19 cellular contexts compared by ENCODE assay signal in genomic region chr16:87561200-87562105, GRCh38. TPM values are rescaled to one million over a fixed set of nuclear protein-coding genes. Genes with fewer than 3 reads are reported as not detected.
DNase-seq lines count a peak whose midpoint lies in the region; ATAC-seq, FAIRE-seq and TF ChIP-seq lines count a peak whose summit lies in the region.
"Had no signal": no experiment of that assay in that cellular context is flagged by ENCODE, and none has a peak within 500 bp of the region (broad histone marks: within the 10 kb centered on the region; RNA-seq: fewer than 3 reads in every experiment).

No MANE protein-coding gene starts in this region.

- H2AFZ ChIP-seq in IMR-90 (replicated peaks; ENCODE audit: low read length, poor library complexity) = no peak overlapping the region
- no peak overlapping the region for H2AFZ ChIP-seq in HepG2 (ENCODE audit: low read length)
- no peak overlapping the region for H2AFZ ChIP-seq in hepatocyte

- H3K36me3 ChIP-seq in IMR-90 (ENCODE audit: control insufficient read depth, insufficient read depth, low read length) (no peaks in the 10 kb centered on the region), bronchial epithelial cell (ENCODE audit: control insufficient read depth, insufficient read depth, low read length) (no peaks in the 10 kb centered on the region), HepG2 (replicated peaks in 1 of 2; ENCODE audit: control insufficient read depth in 1 of 2, insufficient read depth in 2 of 2, low read length in 2 of 2) (no peaks in the 10 kb centered on the region), Caco-2 (ENCODE audit: control insufficient read depth, insufficient read depth, low read length) (no peaks in the 10 kb centered on the region), hepatocyte (replicated peaks; ENCODE audit: insufficient read depth, low read depth) (no peaks in the 10 kb centered on the region)

- H3K4me2 ChIP-seq in IMR-90 (ENCODE audit: low read depth, low read length) (no peak overlapping the region), HepG2 (ENCODE audit: low read depth, low read length) (no peak overlapping the region), hepatocyte (no peak overlapping the region)
- H3K4me2 ChIP-seq: KMS-11, SK-N-SH had no signal

- TF ChIP-seq CTCF in IMR-90 (conservative IDR thresholded peaks at IDR 0.05; ENCODE audit: low read depth, low read length) (no peak), bronchial epithelial cell (IDR thresholded peaks at IDR 0.05; ENCODE audit: insufficient read depth, low read length, severe bottlenecking) (no peak), HepG2 (CRISPR knock-in tag; IDR thresholded peaks at IDR 0.05) (no peak), Caco-2 (IDR thresholded peaks at IDR 0.05; ENCODE audit: insufficient read depth in 1 of 2, low read depth in 1 of 2, low read length in 1 of 2, severe bottlenecking in 1 of 2, unreplicated experiment in 1 of 2) (no peak), hepatocyte (IDR thresholded peaks at IDR 0.05; ENCODE audit: poor library complexity) (no peak)

- H3K79me2 ChIP-seq in HepG2 (ENCODE audit: insufficient read depth, low read length) (no peaks in the 10 kb centered on the region), hepatocyte (no peaks in the 10 kb centered on the region)

- FAIRE-seq in bronchial epithelial cell (lab: Jason Lieb, UNC) (peak; percentile 47), HepG2 (lab: Jason Lieb, UNC) (no peak)
- FAIRE-seq: GM18507, H54 had no signal

- H2BK120ac ChIP-seq in IMR-90 (ENCODE audit: low read depth, low read length) = no peak overlapping the region

- intact Hi-C loops in IMR-90 (cut with micrococcal nuclease) = no loop called here
- intact Hi-C loops in HepG2 (cut with micrococcal nuclease; ENCODE audit: unreplicated experiment) = no loop called here
- intact Hi-C loops in Caco-2 (cut with micrococcal nuclease; ENCODE audit: unreplicated experiment) = loop anchor here (1.0 kb wide), 1 partner anchor 14 kb away; no protein-coding TSS in a partner anchor

- no peak overlapping the region for H3K27ac Mint-ChIP-seq in Caco-2 (ENCODE audit: unreplicated experiment)
- H3K27ac Mint-ChIP-seq: T-helper 1 cell treated with Interleukin-12 subunit alpha and Interleukin-12 subunit beta and Interleukin-4 antibody, amounts not matched to agents 30 μg/mL and 1 μg/mL, for 36 hours had no signal

- peaks cover 11% of the 10 kb centered on the region; the same call in 1 of the 2 replicates for H3K27me3 ChIP-seq in IMR-90 (ENCODE audit: control insufficient read depth, insufficient read depth, low read length)
- H3K27me3 ChIP-seq in bronchial epithelial cell (ENCODE audit: control insufficient read depth, insufficient read depth, low read length) = no peaks in the 10 kb centered on the region
- peaks cover 4 to 20% of the 10 kb centered on the region in 2 experiments; a peak in 4 of 5 replicates for H3K27me3 ChIP-seq in HepG2 (ENCODE audit: control insufficient read depth in 1 of 2, insufficient read depth in 2 of 2, low read length in 2 of 2)
- no peaks in the 10 kb centered on the region for H3K27me3 ChIP-seq in Caco-2 (replicated peaks; ENCODE audit: control insufficient read depth, insufficient read depth, low read length)
- H3K27me3 ChIP-seq in hepatocyte = no peaks in the 10 kb centered on the region

- H3K27ac ChIP-seq in IMR-90 (ENCODE audit: insufficient read depth, low read length) (no peak overlapping the region), HepG2 (ENCODE audit: extremely low read length, insufficient read depth, low read length) (no peak overlapping the region), hepatocyte (no peak overlapping the region)
- H3K27ac ChIP-seq: KMS-11 had no signal

- ATAC-seq in IMR-90 (ENCODE audit: low read depth) = no peak
- 0 out of 3 replicates have a peak, but pooled peaks have one; percentile 5 for ATAC-seq in HepG2
- no peak for ATAC-seq in GM18517 (IDR thresholded peaks at IDR 0.05; ENCODE audit: unreplicated experiment)

- H3K9ac ChIP-seq in IMR-90 (ENCODE audit: low read depth, low read length) (no peak overlapping the region), HepG2 (ENCODE audit: insufficient read depth, low read depth, low read length) (no peak overlapping the region)
- H3K9ac ChIP-seq: KMS-11, SK-N-SH had no signal

- H4K91ac ChIP-seq in IMR-90 (ENCODE audit: insufficient read depth, low read depth, low read length) = no peak overlapping the region

- no peak overlapping the region for H2AK5ac ChIP-seq in IMR-90 (ENCODE audit: low read depth, low read length)

- peaks cover 6% of the 10 kb centered on the region for H3K36me3 Mint-ChIP-seq in Caco-2 (ENCODE audit: insufficient read depth, unreplicated experiment)

- TF ChIP-seq RAD21 in IMR-90 (IDR thresholded peaks at IDR 0.05; ENCODE audit: low read length) = no peak
- no peak for TF ChIP-seq RAD21 in HepG2 (CRISPR knock-in tag; IDR thresholded peaks at IDR 0.05)

- TF ChIP-seq EP300 in HepG2 (IDR thresholded peaks at IDR 0.05; ENCODE audit: low read depth in 2 of 2, low read length in 2 of 2) (no peak), HepG2 (CRISPR knock-in tag; IDR thresholded peaks at IDR 0.05; ENCODE audit: borderline replicate concordance) (no peak)

- no peaks in the 10 kb centered on the region for H3K9me2 ChIP-seq in hepatocyte (replicated peaks; ENCODE audit: insufficient read depth)
- H3K9me2 ChIP-seq: SK-N-SH had no signal

- H3K4me3 Mint-ChIP-seq in Caco-2 (ENCODE audit: unreplicated experiment) = no peak overlapping the region
- H3K4me3 Mint-ChIP-seq: T-helper 1 cell treated with Interleukin-12 subunit alpha and Interleukin-12 subunit beta and Interleukin-4 antibody, amounts not matched to agents 30 μg/mL and 1 μg/mL, for 36 hours had no signal

- no peaks in the 10 kb centered on the region for H4K20me1 ChIP-seq in IMR-90 (ENCODE audit: insufficient read depth, low read length)
- no peaks in the 10 kb centered on the region for H4K20me1 ChIP-seq in HepG2 (ENCODE audit: insufficient read depth, low read length)
- H4K20me1 ChIP-seq in hepatocyte (ENCODE audit: insufficient read depth, poor library complexity, severe bottlenecking) = no peaks in the 10 kb centered on the region

- H3K9me3 ChIP-seq in IMR-90 (ENCODE audit: control insufficient read depth, insufficient read depth, low read length) (no peaks in the 10 kb centered on the region), HepG2 (ENCODE audit: low read length) (no peaks in the 10 kb centered on the region), Caco-2 (no peaks in the 10 kb centered on the region), hepatocyte (ENCODE audit: low read depth) (no peaks in the 10 kb centered on the region)
- H3K9me3 ChIP-seq: SK-N-SH had no signal

- dilution Hi-C loops in IMR-90 (cut with HindIII; ENCODE audit: low sequenced_read_pairs, unreplicated experiment) = no loop called here

- H2BK5ac ChIP-seq in IMR-90 (ENCODE audit: low read depth, low read length, poor library complexity, severe bottlenecking) = no peak overlapping the region

- H3K56ac ChIP-seq in IMR-90 (ENCODE audit: extremely low read depth, insufficient read depth, low read length) = no peak overlapping the region

- DNase-seq in G401 (ENCODE audit: low spot score) (peak; percentile 88), IMR-90 (no peak), bronchial epithelial cell (ENCODE audit: low read depth) (no peak), HepG2 (ENCODE audit: low spot score) (no peak), HPDE6-E6E7 (ENCODE audit: extremely low spot score) (no peak), Caco-2 (no peak), hepatocyte (ENCODE audit: low spot score) (no peak)
- DNase-seq: NCI-H1048, NCI-H1417 treated with DMSO at 0.1 percent for 48 hours, NCI-H187, NCI-H510A treated with DMSO at 0.1 percent for 48 hours had no signal

- no peak overlapping the region for H4K8ac ChIP-seq in IMR-90 (ENCODE audit: low read depth in 2 of 2, low read length in 2 of 2)

- H3K27me3 Mint-ChIP-seq in Caco-2 (ENCODE audit: insufficient read depth, unreplicated experiment) = no peaks in the 10 kb centered on the region

- H3K14ac ChIP-seq in IMR-90 (replicated peaks; ENCODE audit: low read depth, low read length) = no peak overlapping the region

- no peaks in the 10 kb centered on the region for H3K9me1 ChIP-seq in IMR-90 (ENCODE audit: insufficient read depth, low read length)

- H3K4me1 Mint-ChIP-seq in Caco-2 (ENCODE audit: low read depth, unreplicated experiment) = no peaks in the 10 kb centered on the region

- H3K4ac ChIP-seq in IMR-90 (ENCODE audit: low read depth, low read length) = no peak overlapping the region

- H3K4me1 ChIP-seq in IMR-90 (ENCODE audit: control insufficient read depth, insufficient read depth, low read length) = peaks cover 7% of the 10 kb centered on the region; the same call in 1 of the 2 replicates
- peaks cover 8% of the 10 kb centered on the region; the same call in 1 of the 2 replicates for H3K4me1 ChIP-seq in HepG2 (ENCODE audit: insufficient read depth, low read length)
- H3K4me1 ChIP-seq in Caco-2 = no peaks in the 10 kb centered on the region
- H3K4me1 ChIP-seq in hepatocyte (ENCODE audit: insufficient read depth) = peaks cover 8% of the 10 kb centered on the region

- POLR2A ChIA-PET in IMR-90 (lab: Charles Lee; ENCODE audit: unreplicated experiment) = no interaction called here
- POLR2A ChIA-PET in HepG2 (lab: Yijun Ruan, JAX) = interaction anchor here (0.8 kb wide), 1 partner anchor 10 kb away, joined by 3 read pairs; no protein-coding TSS in a partner anchor
- POLR2A ChIA-PET in Caco-2 (lab: Charles Lee) = interaction anchor here (0.6 kb wide), 1 partner anchor 953 kb away, joined by 5 read pairs; no protein-coding TSS in a partner anchor

- no peak for TF ChIP-seq POLR2A in IMR-90 (IDR thresholded peaks at IDR 0.05; ENCODE audit: low read depth, low read length)
- no peak for TF ChIP-seq POLR2A in HepG2 (IDR thresholded peaks at IDR 0.05; ENCODE audit: insufficient read depth in 1 of 2, low read depth in 2 of 2, low read length in 2 of 2)

- BruUV-seq in IMR-90 (replicated peaks; lab: Mats Ljungman, UMichigan) (no TSS peak), HepG2 (replicated peaks; lab: Mats Ljungman, UMichigan) (no TSS peak), Caco-2 (replicated peaks; lab: Mats Ljungman, UMichigan) (no TSS peak)

- H2BK20ac ChIP-seq in IMR-90 (ENCODE audit: low read depth, low read length) = no peak overlapping the region

- peak overlapping the region; percentile 55 for H2AK9ac ChIP-seq in IMR-90 (replicated peaks; ENCODE audit: low read depth, low read length, poor library complexity)

- no peak overlapping the region for H3K18ac ChIP-seq in IMR-90 (ENCODE audit: low read depth, low read length)

- H3K23ac ChIP-seq in IMR-90 (ENCODE audit: low read depth, low read length) = no peak overlapping the region

- 85% methylated on average over 22 of the region's 29 CpGs; no CpG with 5 or more reads in 1 of the 2 experiments for WGBS in IMR-90 (ENCODE audit: extremely low coverage in 2 of 2, insufficient read length in 1 of 2), 2 experiments
- 77% methylated on average over 29 of the region's 29 CpGs for WGBS in HepG2 (ENCODE audit: low lambda C conversion rate)
- 96% methylated on average over 29 of the region's 29 CpGs for WGBS in hepatocyte (ENCODE audit: low lambda C conversion rate, missing lambda C conversion rate)

- H4K5ac ChIP-seq in IMR-90 (ENCODE audit: low read depth, low read length) = no peak overlapping the region

- H2BK15ac ChIP-seq in IMR-90 (ENCODE audit: low read depth, low read length) = no peak overlapping the region

- no peak overlapping the region for H3K4me3 ChIP-seq in IMR-90 (ENCODE audit: insufficient read depth, low read depth, low read length)
- H3K4me3 ChIP-seq in bronchial epithelial cell (ENCODE audit: low read depth, low read length) = no peak overlapping the region
- no peak overlapping the region for H3K4me3 ChIP-seq in HepG2 (replicated peaks in 1 of 3; ENCODE audit: insufficient read depth in 1 of 3, low read depth in 2 of 3, low read length in 3 of 3)
- H3K4me3 ChIP-seq in Caco-2 (ENCODE audit: low read depth, low read length) = no peak overlapping the region
- no peak overlapping the region for H3K4me3 ChIP-seq in hepatocyte

- CTCF ChIA-PET in IMR-90 (lab: Yijun Ruan, JAX) = interaction anchor here (1.8 kb wide), 1 partner anchor 10 kb away, joined by 7 read pairs; no protein-coding TSS in a partner anchor
- CTCF ChIA-PET in HepG2 (lab: Yijun Ruan, JAX; ENCODE audit: low intra/inter-chr PET ratio, low total read pairs) = no interaction called here
- CTCF ChIA-PET in Caco-2 (lab: Charles Lee) = interaction anchor here (1.0 to 1.5 kb wide), 2 partner anchors 9 to 10 kb away, joined by 3 to 5 read pairs; no protein-coding TSS in a partner anchor

- in situ Hi-C loops in G401 (cut with HindIII; ENCODE audit: low sequenced_read_pairs) = no loop called here
- in situ Hi-C loops in IMR-90 (cut with MboI; ENCODE audit: low sequenced_read_pairs) = no loop called here
- in situ Hi-C loops in HepG2 (cut with HindIII; ENCODE audit: extremely low pct_ligation_motif_present, low pct_unique_long_range_greater_than_20kb) = no loop called here

- no peaks in the 10 kb centered on the region for H3K79me1 ChIP-seq in IMR-90 (ENCODE audit: low read depth in 1 of 2, low read length in 2 of 2)

- H3K9me3 Mint-ChIP-seq in Caco-2 (ENCODE audit: unreplicated experiment) = peaks cover 24% of the 10 kb centered on the region

RNA-seq across cellular contexts. Expression of gene JPH3, which starts 40.9 kb away (rescaled TPM):
- 22.1 and 30.0 TPM in 2 replicates for total RNA-seq in G401 (2014; rRNA removed; shearing (Covaris generic))
- under 0.01 TPM in 1 of 2 replicates, not detected in the other for total RNA-seq in IMR-90 (2012; rRNA removed)
- 0.01 and 0.03 TPM in 2 replicates for polyA plus RNA-seq in IMR-90 (2012; rRNA removed)
- polyA plus RNA-seq in IMR-90 (2012; cell fraction: cytosol; rRNA removed) = 0.05 and 0.06 TPM in 2 replicates
- polyA plus RNA-seq in IMR-90 (2012; cell fraction: nucleus; rRNA removed; ENCODE audit: low replicate concordance) = 0.02 and 0.05 TPM in 2 replicates
- total RNA-seq in bronchial epithelial cell = not detected in 2 replicates
- total RNA-seq in HepG2 (2016; rRNA removed; fragmentation: Illumina TruSeq; extraction: Trizol) = not detected in 2 replicates
- total RNA-seq in HepG2 (2016; cell fraction: cytosol; rRNA removed; fragmentation: Illumina TruSeq; extraction: Trizol; ENCODE audit: low read depth) = not detected in 2 replicates
- total RNA-seq in HepG2 (2016; cell fraction: insoluble cytoplasmic fraction; rRNA removed; fragmentation: Illumina TruSeq; extraction: Trizol) = not detected in 2 replicates
- total RNA-seq in HepG2 (2016; cell fraction: membrane; rRNA removed; fragmentation: Illumina TruSeq; extraction: Trizol) = not detected in 2 replicates
- not detected in 2 replicates for total RNA-seq in HepG2 (2016; cell fraction: nucleus; rRNA removed; fragmentation: Illumina TruSeq; extraction: Trizol)
- not detected in 2 replicates for polyA plus RNA-seq in HepG2 (2011; rRNA removed)
- not detected in 2 replicates for polyA plus RNA-seq in HepG2 (2011; cell fraction: cytosol; rRNA removed)
- not detected in 2 replicates for polyA plus RNA-seq in HepG2 (2011; cell fraction: nucleus; rRNA removed)
- 0.07 and 0.08 TPM in 2 replicates for polyA plus RNA-seq in HepG2 (2012)
- not detected in 2 replicates for polyA plus RNA-seq in HepG2 (2016; cell fraction: cytosol; fragmentation: Illumina TruSeq; extraction: Trizol; ENCODE audit: low read depth)
- not detected in 2 replicates for polyA plus RNA-seq in HepG2 (2016; cell fraction: insoluble cytoplasmic fraction; fragmentation: Illumina TruSeq; extraction: Trizol; ENCODE audit: low read depth)
- not detected in 2 replicates for polyA plus RNA-seq in HepG2 (2016; cell fraction: membrane; fragmentation: Illumina TruSeq; extraction: Trizol; ENCODE audit: low read depth)
- polyA plus RNA-seq in HepG2 (2016; cell fraction: nucleus; fragmentation: Illumina TruSeq; extraction: Trizol; ENCODE audit: insufficient read depth, low read depth) = not detected in 2 replicates
- polyA minus RNA-seq in HepG2 (2011; rRNA and poly(A)+ RNA removed; ENCODE audit: low replicate concordance) = 0.07 TPM in 1 of 2 replicates, not detected in the other
- polyA minus RNA-seq in HepG2 (2011; cell fraction: cytosol; rRNA and poly(A)+ RNA removed) = not detected in 2 replicates
- polyA minus RNA-seq in HepG2 (2011; cell fraction: nucleus; rRNA and poly(A)+ RNA removed) = not detected in 2 replicates
- total RNA-seq in Caco-2 (2022) = 3.5 and 4.8 TPM in 2 replicates
- 2.3 and 4.8 TPM in 2 replicates for total RNA-seq in hepatocyte
- 1.8 and 2.5 TPM in 2 replicates for polyA plus RNA-seq in hepatocyte
- total RNA-seq: HT1080 had no signal
- polyA plus RNA-seq: BJ had no signal
